8 cellular contexts compared by ENCODE assay signal in the genomic region with DNA sequence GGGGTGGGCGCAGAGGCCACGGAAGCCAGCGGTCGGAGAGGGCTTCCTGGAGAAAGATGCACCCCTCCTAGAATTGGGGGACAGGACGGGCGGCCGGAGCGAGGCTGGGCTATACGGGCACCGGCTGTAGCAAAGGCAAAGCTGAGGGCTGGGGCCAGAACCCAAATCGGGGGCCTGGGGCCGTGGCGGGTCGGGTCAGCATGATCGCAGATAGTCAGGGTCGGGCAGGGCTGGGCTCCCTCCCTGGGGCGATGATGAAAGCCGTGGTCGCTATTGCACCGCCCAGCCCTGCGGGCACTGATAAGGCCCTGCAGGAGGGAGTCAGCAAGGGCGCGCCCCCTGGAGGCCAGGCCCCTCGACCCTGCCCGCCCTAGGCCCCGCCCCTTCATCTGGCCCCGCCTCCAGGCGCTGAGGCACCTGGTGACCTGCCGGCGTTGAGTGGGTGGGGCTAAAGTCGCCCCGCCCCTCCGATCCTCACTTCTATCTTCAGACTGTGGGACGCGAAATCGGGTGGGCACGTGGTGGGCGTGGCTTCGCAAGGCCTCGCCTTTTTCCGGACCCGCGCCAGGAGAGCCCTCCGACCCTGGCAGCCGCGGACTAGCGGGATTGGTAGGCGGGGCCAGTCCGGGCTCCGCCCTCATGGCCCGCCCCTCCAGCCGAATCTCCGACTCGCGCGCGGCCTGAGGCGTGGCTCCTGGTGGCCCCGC. TPM values are rescaled to one million over a fixed set of nuclear protein-coding genes. Genes with fewer than 3 reads are reported as not detected.
DNase-seq lines count a peak whose midpoint lies in the region; ATAC-seq and TF ChIP-seq lines count a peak whose summit lies in the region.

No MANE protein-coding gene starts in this region.

- H3K4me1 ChIP-seq in duodenal mucosa (ENCODE audit: control insufficient read depth in 1 of 2, insufficient read depth in 2 of 2, low read length in 2 of 2) (peaks cover 34 to 61% of the 10 kb centered on the region in 2 donors), lower lobe of right lung (peaks cover 67% of the 10 kb centered on the region)

- H3K4me1 Mint-ChIP-seq in activated CD4-positive, alpha-beta memory T cell treated with anti-CD3 and anti-CD28 coated beads, Interleukin-2, amount 10 ng/mL, durations not matched to agents 7 days and 5 days: peaks cover 62% of the 10 kb centered on the region

- POLR2A ChIA-PET in activated CD4-positive, alpha-beta memory T cell treated with anti-CD3 and anti-CD28 coated beads, Interleukin-2, amount 10 ng/mL, durations not matched to agents 7 days and 5 days (lab: Charles Lee): interaction anchor here (0.9 to 16.8 kb wide), 6 partner anchors 8 to 281 kb away, joined by 3 to 257 read pairs (median 6); a partner anchor contains a TSS

- peak overlapping the region; percentile 81 for H3K4me3 Mint-ChIP-seq in activated CD4-positive, alpha-beta memory T cell treated with anti-CD3 and anti-CD28 coated beads, Interleukin-2, amount 10 ng/mL, durations not matched to agents 7 days and 5 days

- H3K27ac ChIP-seq in HL-60 (replicated peaks) (peak overlapping the region; percentile 56), duodenal mucosa (ENCODE audit: low read depth, low read length) (peak overlapping the region; percentile 54), lower lobe of right lung (peak overlapping the region; percentile 95)

- H3K4me3 ChIP-seq in HL-60 (replicated peaks; ENCODE audit: insufficient read depth, low read length) (peak overlapping the region; percentile 95), duodenal mucosa (ENCODE audit: low read depth in 1 of 2, low read length in 2 of 2) (peak overlapping the region; percentile 64 to 71), lower lobe of right lung (peak overlapping the region; percentile 93)

- H3K36me3 ChIP-seq in duodenal mucosa (ENCODE audit: control insufficient read depth in 1 of 2, insufficient read depth in 2 of 2, low read length in 2 of 2) (no peaks in the 10 kb centered on the region), lower lobe of right lung (no peaks in the 10 kb centered on the region)

- intact Hi-C loops in lower lobe of right lung (cut with DNase I): no loop called here

- peak; percentile 97 for DNase-seq in CMK (ENCODE audit: low read depth)
- peak; percentile 95 to 97 for DNase-seq in HL-60 (ENCODE audit: low read depth in 1 of 2, low spot score in 1 of 2)
- peak; percentile 90 for DNase-seq in NCI-H82 treated with DMSO at 0.1 percent for 48 hours (lab: John Stamatoyannopoulos, UW; ENCODE audit: unreplicated experiment)
- DNase-seq in activated CD4-positive, alpha-beta memory T cell treated with anti-CD3 and anti-CD28 coated beads, Interleukin-2, amount 10 ng/mL, durations not matched to agents 7 days and 5 days: peak; percentile 98
- DNase-seq in lower lobe of right lung: peak; percentile 97
- peak; percentile 96 to 99 (median 96) for DNase-seq in stimulated activated CD4-positive, alpha-beta T cell treated with anti-CD3 and anti-CD28 coated beads, TNF-alpha, amount 100 ng/mL, for 24 hours (ENCODE audit: low read depth in 3 of 3)

- CTCF ChIA-PET in activated CD4-positive, alpha-beta memory T cell treated with anti-CD3 and anti-CD28 coated beads, Interleukin-2, amount 10 ng/mL, durations not matched to agents 7 days and 5 days (lab: Charles Lee): interaction anchor here (1.2 to 13.4 kb wide), 7 partner anchors 9 to 125 kb away, joined by 6 to 527 read pairs (median 20); no protein-coding TSS in a partner anchor

- peaks cover 29% of the 10 kb centered on the region for H3K27me3 Mint-ChIP-seq in activated CD4-positive, alpha-beta memory T cell treated with anti-CD3 and anti-CD28 coated beads, Interleukin-2, amount 10 ng/mL, durations not matched to agents 7 days and 5 days

- no peaks in the 10 kb centered on the region for H3K9me3 ChIP-seq in duodenal mucosa (ENCODE audit: control insufficient read depth in 1 of 2, low read length in 2 of 2)
- no peaks in the 10 kb centered on the region for H3K9me3 ChIP-seq in lower lobe of right lung

- ATAC-seq in GM19463 (IDR thresholded peaks at IDR 0.05; ENCODE audit: unreplicated experiment) (peak; percentile 51), lower lobe of right lung (peak; percentile 94 to 95)

- H3K27ac Mint-ChIP-seq in activated CD4-positive, alpha-beta memory T cell treated with anti-CD3 and anti-CD28 coated beads, Interleukin-2, amount 10 ng/mL, durations not matched to agents 7 days and 5 days: peak overlapping the region; percentile 72

- TF ChIP-seq CTCF in HL-60 (IDR thresholded peaks at IDR 0.05; ENCODE audit: insufficient read depth, low read length): peak; percentile 45
- TF ChIP-seq CTCF in lower lobe of right lung (IDR thresholded peaks at IDR 0.05): peak; percentile 68

- H3K9me3 Mint-ChIP-seq in activated CD4-positive, alpha-beta memory T cell treated with anti-CD3 and anti-CD28 coated beads, Interleukin-2, amount 10 ng/mL, durations not matched to agents 7 days and 5 days: no peaks in the 10 kb centered on the region

- no peaks in the 10 kb centered on the region for H3K27me3 ChIP-seq in HL-60 (ENCODE audit: insufficient read depth, poor library complexity, severe bottlenecking)
- no peaks in the 10 kb centered on the region for H3K27me3 ChIP-seq in duodenal mucosa (ENCODE audit: control insufficient read depth in 1 of 2, insufficient read depth in 2 of 2, low read length in 2 of 2)
- H3K27me3 ChIP-seq in lower lobe of right lung (ENCODE audit: low read depth): no peaks in the 10 kb centered on the region

- peak overlapping the region; percentile 26 to 63 for H3K9ac ChIP-seq in duodenal mucosa (ENCODE audit: low read depth in 1 of 2, low read length in 2 of 2)

- peaks cover 3% of the 10 kb centered on the region for H3K36me3 Mint-ChIP-seq in activated CD4-positive, alpha-beta memory T cell treated with anti-CD3 and anti-CD28 coated beads, Interleukin-2, amount 10 ng/mL, durations not matched to agents 7 days and 5 days (ENCODE audit: low read depth)

RNA-seq across cellular contexts. Expression of a gene that starts 0.4 kb away (rescaled TPM):
- total RNA-seq in activated CD4-positive, alpha-beta memory T cell treated with anti-CD3 and anti-CD28 coated beads, Interleukin-2, amount 10 ng/mL, durations not matched to agents 7 days and 5 days: 10 to 100 TPM; 18.8 to 20.2 TPM
- total RNA-seq in lower lobe of right lung: 49.5 TPM

RNA-seq across cellular contexts. Expression of a gene that starts 36.4 kb away (rescaled TPM):
- under 1 TPM; 0.93 to 0.98 TPM for total RNA-seq in activated CD4-positive, alpha-beta memory T cell treated with anti-CD3 and anti-CD28 coated beads, Interleukin-2, amount 10 ng/mL, durations not matched to agents 7 days and 5 days
- 20.5 TPM for total RNA-seq in lower lobe of right lung

Comparison
In these comparisons a context has a peak if more than half of its experiments do, and no peak if none do; other contexts are left out.
1. Peak in every context shown above with its lines: DNase-seq, ATAC-seq, H3K4me3 ChIP-seq and H3K27ac ChIP-seq.
2. RNA of a gene that starts 36.4 kb away (total RNA-seq): 20.5 TPM in lower lobe of right lung (single experiment); 0.93 to 0.98 TPM in activated CD4-positive, alpha-beta memory T cell treated with anti-CD3 and anti-CD28 coated beads, Interleukin-2, amount 10 ng/mL, durations not matched to agents 7 days and 5 days; every median in the first group is over 10 times any median in the second.